Comparison of ENCODE assay signal across 8 cellular contexts in the genomic region with DNA sequence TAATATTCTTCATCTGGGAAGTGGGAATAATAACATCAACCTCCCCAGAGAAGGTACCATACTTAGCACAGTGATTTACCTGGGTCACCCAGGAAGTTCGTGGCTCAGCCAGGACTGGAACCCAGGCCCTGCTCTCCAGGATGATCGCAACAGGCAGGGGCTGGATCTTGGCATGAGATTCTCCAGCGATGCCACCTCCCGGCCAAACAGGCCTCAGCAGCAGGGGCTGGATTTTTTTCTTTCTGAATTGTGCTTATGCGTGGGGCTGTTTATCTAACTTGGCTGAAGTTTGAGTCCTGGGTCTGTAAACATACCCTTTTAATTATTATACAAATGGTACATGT.
A peak's percentile ranks its signal among the peaks of the same experiment; 100 is the strongest.
DNase-seq lines count a peak whose midpoint lies in the region; ATAC-seq, FAIRE-seq and TF ChIP-seq lines count a peak whose summit lies in the region.

No MANE protein-coding gene starts in this region.

- H3K9me3 Mint-ChIP-seq in T-helper 2 cell treated with Interferon-gamma antibody and Interleukin-4, amounts not matched to agents 5 μg/mL and 100 μg/mL, for 36 hours: no peaks in the 10 kb centered on the region

- peak overlapping the region; percentile 74 for H3K27ac Mint-ChIP-seq in T-helper 2 cell treated with Interferon-gamma antibody and Interleukin-4, amounts not matched to agents 5 μg/mL and 100 μg/mL, for 36 hours

- no peak overlapping the region for H3K4me3 ChIP-seq in WERI-Rb-1 (ENCODE audit: low read depth, low read length)

- H3K9me3 ChIP-seq in WERI-Rb-1 (ENCODE audit: severe bottlenecking): no peaks in the 10 kb centered on the region

- H3K27me3 ChIP-seq in WERI-Rb-1 (ENCODE audit: insufficient read depth, low read depth, severe bottlenecking): no peaks in the 10 kb centered on the region

- no peaks in the 10 kb centered on the region for H3K36me3 Mint-ChIP-seq in T-helper 2 cell treated with Interferon-gamma antibody and Interleukin-4, amounts not matched to agents 5 μg/mL and 100 μg/mL, for 36 hours (ENCODE audit: low read depth)

- H3K27me3 Mint-ChIP-seq in T-helper 2 cell treated with Interferon-gamma antibody and Interleukin-4, amounts not matched to agents 5 μg/mL and 100 μg/mL, for 36 hours (ENCODE audit: low read depth): no peaks in the 10 kb centered on the region

- no peak for FAIRE-seq in urothelium cell line (lab: Jason Lieb, UNC)
- FAIRE-seq in GM12892 (lab: Jason Lieb, UNC): no peak

- no peak for DNase-seq in T-helper 2 cell treated with Interferon-gamma antibody and Interleukin-4, amounts not matched to agents 5 μg/mL and 100 μg/mL, for 36 hours (ENCODE audit: low spot score)
- DNase-seq in T-helper 2 cell: no peak
- DNase-seq in WERI-Rb-1: peak; percentile 25
- peak; percentile 41 for DNase-seq in iPS-NIHi11 (ENCODE audit: low spot score)
- DNase-seq in urothelium cell line (ENCODE audit: low spot score): peak; percentile 71
- DNase-seq in GM12892 (ENCODE audit: insufficient read length): no peak
- no peak for DNase-seq in medulla oblongata (ENCODE audit: extremely low spot score)

- no peak overlapping the region for H3K27ac ChIP-seq in WERI-Rb-1

- H3K4me1 Mint-ChIP-seq in T-helper 2 cell treated with Interferon-gamma antibody and Interleukin-4, amounts not matched to agents 5 μg/mL and 100 μg/mL, for 36 hours (ENCODE audit: low read depth): peaks cover 49% of the 10 kb centered on the region

- TF ChIP-seq POLR2A in GM12892 (IDR thresholded peaks at IDR 0.05; ENCODE audit: low read depth, low read length): no peak

- no peaks in the 10 kb centered on the region for H3K36me3 ChIP-seq in WERI-Rb-1

- no peak overlapping the region for H3K4me3 Mint-ChIP-seq in T-helper 2 cell treated with Interferon-gamma antibody and Interleukin-4, amounts not matched to agents 5 μg/mL and 100 μg/mL, for 36 hours

- peak; percentile 26; the same call in 1 of the 2 replicates for TF ChIP-seq CTCF in WERI-Rb-1 (IDR thresholded peaks at IDR 0.05; ENCODE audit: low read depth, low read length)

- no peak for ATAC-seq in HG02973 (IDR thresholded peaks at IDR 0.05; ENCODE audit: unreplicated experiment)

Comparison
In these comparisons a context has a peak if more than half of its experiments do, and no peak if none do; other contexts are left out.
1. DNase-seq: peak in WERI-Rb-1 (single experiment), iPS-NIHi11 (single experiment) and urothelium cell line (single experiment); none in T-helper 2 cell treated with Interferon-gamma antibody and Interleukin-4, amounts not matched to agents 5 μg/mL and 100 μg/mL, for 36 hours (single experiment), T-helper 2 cell (0 of 5), GM12892 (single experiment) and medulla oblongata (single experiment).